1 cellular context compared by ENCODE assay signal in the genomic region with DNA sequence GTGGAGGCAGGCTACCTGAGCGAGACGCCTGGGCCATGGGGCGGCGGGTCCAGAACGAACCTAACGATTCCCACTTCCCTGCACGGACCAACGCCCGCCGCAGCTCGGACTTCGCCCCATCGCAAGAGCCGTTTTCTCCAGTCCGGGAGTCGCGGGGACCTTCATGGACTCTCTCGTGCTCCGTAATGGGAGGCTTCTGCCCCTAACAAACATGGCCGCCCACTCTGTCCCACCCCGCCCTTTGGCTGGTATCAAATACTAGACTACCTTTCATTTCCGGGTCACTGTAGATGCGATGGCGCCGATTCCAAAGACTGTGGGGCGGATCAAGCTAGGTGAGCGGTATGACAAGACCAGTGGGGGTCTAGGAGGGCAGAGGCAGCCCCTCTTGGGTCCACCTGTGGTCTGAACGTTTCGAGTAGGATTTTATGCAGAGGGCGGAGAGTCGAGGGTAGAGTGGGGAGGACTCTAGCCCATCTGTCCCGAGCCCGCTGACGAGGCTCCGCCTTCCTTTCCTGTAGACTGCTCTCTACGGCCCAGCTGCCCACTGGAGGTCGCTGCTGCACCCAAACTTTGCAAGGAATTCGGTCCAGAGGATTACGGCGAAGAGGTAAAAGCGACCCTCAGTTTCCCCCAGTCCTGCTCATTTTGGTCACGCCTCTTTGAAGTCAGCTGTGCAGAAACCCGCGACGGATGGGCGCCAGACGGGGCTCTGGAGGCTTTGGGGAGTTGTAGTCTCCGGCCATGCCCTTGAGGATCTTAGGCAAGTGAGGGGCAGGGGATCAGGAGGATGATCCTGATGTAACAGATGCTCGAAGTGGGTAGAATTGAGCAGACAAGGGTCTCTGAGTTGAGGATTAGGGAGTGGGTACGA.
A peak's percentile ranks its signal among the peaks of the same experiment; 100 is the strongest.
TF ChIP-seq lines count a peak whose summit lies in the region.

A gene with protein sequence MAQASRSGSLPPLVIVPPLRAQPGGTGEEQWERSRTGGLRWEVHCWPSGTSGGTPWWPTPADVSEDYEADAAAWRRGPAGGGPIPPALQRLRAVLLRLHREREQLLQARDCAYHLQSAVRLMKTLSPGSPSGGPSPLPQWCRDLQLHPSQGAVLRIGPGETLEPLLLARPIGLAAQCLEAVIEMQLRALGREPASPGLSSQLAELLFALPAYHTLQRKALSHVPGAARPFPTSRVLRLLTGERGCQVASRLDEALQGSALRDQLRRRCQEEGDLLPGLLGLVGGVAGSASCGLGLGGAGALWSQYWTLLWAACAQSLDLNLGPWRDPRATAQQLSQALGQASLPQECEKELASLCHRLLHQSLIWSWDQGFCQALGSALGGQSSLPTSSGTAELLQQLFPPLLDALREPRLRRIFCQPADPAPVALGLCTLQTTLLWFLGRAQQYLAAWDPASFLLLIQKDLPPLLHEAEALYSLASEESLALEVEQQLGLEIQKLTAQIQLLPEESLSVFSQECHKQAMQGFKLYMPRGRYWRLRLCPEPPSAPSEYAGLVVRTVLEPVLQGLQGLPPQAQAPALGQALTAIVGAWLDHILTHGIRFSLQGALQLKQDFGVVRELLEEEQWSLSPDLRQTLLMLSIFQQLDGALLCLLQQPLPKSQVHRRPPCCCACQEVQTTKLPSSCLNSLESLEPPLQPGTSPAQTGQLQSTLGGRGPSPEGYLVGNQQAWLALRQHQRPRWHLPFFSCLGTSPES (minus strand): TSS at position 198 of the 874 bp plus-strand sequence. CDS start 161 bp downstream, at position 37.
A gene (plus strand): TSS at position 281 of the 874 bp plus-strand sequence. CDS start 15 bp downstream, at position 296.

TF ChIP-seq in GM12878, 131 proteins besides CTCF, POLR2A, EP300 and RAD21 (continued from another document and continues in another):
- TF ChIP-seq, protein P1, sequence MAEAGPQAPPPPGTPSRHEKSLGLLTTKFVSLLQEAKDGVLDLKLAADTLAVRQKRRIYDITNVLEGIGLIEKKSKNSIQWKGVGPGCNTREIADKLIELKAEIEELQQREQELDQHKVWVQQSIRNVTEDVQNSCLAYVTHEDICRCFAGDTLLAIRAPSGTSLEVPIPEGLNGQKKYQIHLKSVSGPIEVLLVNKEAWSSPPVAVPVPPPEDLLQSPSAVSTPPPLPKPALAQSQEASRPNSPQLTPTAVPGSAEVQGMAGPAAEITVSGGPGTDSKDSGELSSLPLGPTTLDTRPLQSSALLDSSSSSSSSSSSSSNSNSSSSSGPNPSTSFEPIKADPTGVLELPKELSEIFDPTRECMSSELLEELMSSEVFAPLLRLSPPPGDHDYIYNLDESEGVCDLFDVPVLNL (IDR thresholded peaks at IDR 0.05; ENCODE audit: low read depth, low read length): peak; percentile 74; the same call in 1 of the 2 replicates
- TF ChIP-seq CHD2 (IDR thresholded peaks at IDR 0.05; ENCODE audit: borderline replicate concordance, low read depth, low read length) (peak; percentile 72; the same call in 1 of the 2 replicates), ZZZ3 (IDR thresholded peaks at IDR 0.05; ENCODE audit: control insufficient read depth, insufficient read length, low read depth) (no peak), DPF2 (IDR thresholded peaks at IDR 0.05) (no peak), GATAD2B (conservative IDR thresholded peaks at IDR 0.05; ENCODE audit: low read depth) (0 out of 2 replicates have a peak, but pooled peaks have one; percentile 43), POLR2AphosphoS2 (IDR thresholded peaks at IDR 0.05; ENCODE audit: low read depth, low read length) (no peak), TBL1XR1 (IDR thresholded peaks at IDR 0.05; ENCODE audit: low read depth, low read length) (no peak), CBX5 (IDR thresholded peaks at IDR 0.05; ENCODE audit: low read depth) (no peak), MEF2B (IDR thresholded peaks at IDR 0.05; ENCODE audit: partially characterized antibody, poor library complexity, severe bottlenecking) (peak; percentile 4), IKZF2 (IDR thresholded peaks at IDR 0.05) (peak; percentile 56 to 61), YBX1 (IDR thresholded peaks at IDR 0.05) (no peak), YY1 (IDR thresholded peaks at IDR 0.05; ENCODE audit: low read depth, low read length) (peak; percentile 99), SMAD5 (IDR thresholded peaks at IDR 0.05; ENCODE audit: low read depth) (peak; percentile 84; the same call in 1 of the 2 replicates), MXI1 (IDR thresholded peaks at IDR 0.05; ENCODE audit: low read depth, low read length) (peak; percentile 6; the same call in 1 of the 2 replicates), NFIC (IDR thresholded peaks at IDR 0.05; ENCODE audit: low read depth, low read length) (no peak), MTA2 (IDR thresholded peaks at IDR 0.05; ENCODE audit: low read depth) (peak; percentile 96), FOXM1 (IDR thresholded peaks at IDR 0.05; ENCODE audit: low read depth, low read length) (no peak), SUPT20H (IDR thresholded peaks at IDR 0.05; ENCODE audit: borderline replicate concordance, control insufficient read depth, low read depth, low read length) (no peak), TCF3 (IDR thresholded peaks at IDR 0.05; ENCODE audit: borderline replicate concordance, insufficient read depth, low read depth, low read length) (0 out of 2 replicates have a peak, but pooled peaks have one; percentile 27), PAX5 (IDR thresholded peaks at IDR 0.05; ENCODE audit: borderline replicate concordance, low read depth, low read length) (no peak), MYC (IDR thresholded peaks at IDR 0.05; ENCODE audit: insufficient read depth, insufficient read length, insufficient replicate concordance, low read length, severe bottlenecking) (no peak), BCL11A (IDR thresholded peaks at IDR 0.05; ENCODE audit: low read depth, low read length) (no peak)
- TF ChIP-seq, protein P2, sequence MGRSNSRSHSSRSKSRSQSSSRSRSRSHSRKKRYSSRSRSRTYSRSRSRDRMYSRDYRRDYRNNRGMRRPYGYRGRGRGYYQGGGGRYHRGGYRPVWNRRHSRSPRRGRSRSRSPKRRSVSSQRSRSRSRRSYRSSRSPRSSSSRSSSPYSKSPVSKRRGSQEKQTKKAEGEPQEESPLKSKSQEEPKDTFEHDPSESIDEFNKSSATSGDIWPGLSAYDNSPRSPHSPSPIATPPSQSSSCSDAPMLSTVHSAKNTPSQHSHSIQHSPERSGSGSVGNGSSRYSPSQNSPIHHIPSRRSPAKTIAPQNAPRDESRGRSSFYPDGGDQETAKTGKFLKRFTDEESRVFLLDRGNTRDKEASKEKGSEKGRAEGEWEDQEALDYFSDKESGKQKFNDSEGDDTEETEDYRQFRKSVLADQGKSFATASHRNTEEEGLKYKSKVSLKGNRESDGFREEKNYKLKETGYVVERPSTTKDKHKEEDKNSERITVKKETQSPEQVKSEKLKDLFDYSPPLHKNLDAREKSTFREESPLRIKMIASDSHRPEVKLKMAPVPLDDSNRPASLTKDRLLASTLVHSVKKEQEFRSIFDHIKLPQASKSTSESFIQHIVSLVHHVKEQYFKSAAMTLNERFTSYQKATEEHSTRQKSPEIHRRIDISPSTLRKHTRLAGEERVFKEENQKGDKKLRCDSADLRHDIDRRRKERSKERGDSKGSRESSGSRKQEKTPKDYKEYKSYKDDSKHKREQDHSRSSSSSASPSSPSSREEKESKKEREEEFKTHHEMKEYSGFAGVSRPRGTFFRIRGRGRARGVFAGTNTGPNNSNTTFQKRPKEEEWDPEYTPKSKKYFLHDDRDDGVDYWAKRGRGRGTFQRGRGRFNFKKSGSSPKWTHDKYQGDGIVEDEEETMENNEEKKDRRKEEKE (IDR thresholded peaks at IDR 0.05): no peak
- TF ChIP-seq, protein P3, sequence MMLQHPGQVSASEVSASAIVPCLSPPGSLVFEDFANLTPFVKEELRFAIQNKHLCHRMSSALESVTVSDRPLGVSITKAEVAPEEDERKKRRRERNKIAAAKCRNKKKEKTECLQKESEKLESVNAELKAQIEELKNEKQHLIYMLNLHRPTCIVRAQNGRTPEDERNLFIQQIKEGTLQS (IDR thresholded peaks at IDR 0.05; ENCODE audit: borderline replicate concordance, extremely low read depth, low read depth, low read length): no peak
- TF ChIP-seq, protein P4, sequence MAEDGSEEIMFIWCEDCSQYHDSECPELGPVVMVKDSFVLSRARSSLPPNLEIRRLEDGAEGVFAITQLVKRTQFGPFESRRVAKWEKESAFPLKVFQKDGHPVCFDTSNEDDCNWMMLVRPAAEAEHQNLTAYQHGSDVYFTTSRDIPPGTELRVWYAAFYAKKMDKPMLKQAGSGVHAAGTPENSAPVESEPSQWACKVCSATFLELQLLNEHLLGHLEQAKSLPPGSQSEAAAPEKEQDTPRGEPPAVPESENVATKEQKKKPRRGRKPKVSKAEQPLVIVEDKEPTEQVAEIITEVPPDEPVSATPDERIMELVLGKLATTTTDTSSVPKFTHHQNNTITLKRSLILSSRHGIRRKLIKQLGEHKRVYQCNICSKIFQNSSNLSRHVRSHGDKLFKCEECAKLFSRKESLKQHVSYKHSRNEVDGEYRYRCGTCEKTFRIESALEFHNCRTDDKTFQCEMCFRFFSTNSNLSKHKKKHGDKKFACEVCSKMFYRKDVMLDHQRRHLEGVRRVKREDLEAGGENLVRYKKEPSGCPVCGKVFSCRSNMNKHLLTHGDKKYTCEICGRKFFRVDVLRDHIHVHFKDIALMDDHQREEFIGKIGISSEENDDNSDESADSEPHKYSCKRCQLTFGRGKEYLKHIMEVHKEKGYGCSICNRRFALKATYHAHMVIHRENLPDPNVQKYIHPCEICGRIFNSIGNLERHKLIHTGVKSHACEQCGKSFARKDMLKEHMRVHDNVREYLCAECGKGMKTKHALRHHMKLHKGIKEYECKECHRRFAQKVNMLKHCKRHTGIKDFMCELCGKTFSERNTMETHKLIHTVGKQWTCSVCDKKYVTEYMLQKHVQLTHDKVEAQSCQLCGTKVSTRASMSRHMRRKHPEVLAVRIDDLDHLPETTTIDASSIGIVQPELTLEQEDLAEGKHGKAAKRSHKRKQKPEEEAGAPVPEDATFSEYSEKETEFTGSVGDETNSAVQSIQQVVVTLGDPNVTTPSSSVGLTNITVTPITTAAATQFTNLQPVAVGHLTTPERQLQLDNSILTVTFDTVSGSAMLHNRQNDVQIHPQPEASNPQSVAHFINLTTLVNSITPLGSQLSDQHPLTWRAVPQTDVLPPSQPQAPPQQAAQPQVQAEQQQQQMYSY (CRISPR knock-in tag; IDR thresholded peaks at IDR 0.05): no peak
- TF ChIP-seq, protein P5, sequence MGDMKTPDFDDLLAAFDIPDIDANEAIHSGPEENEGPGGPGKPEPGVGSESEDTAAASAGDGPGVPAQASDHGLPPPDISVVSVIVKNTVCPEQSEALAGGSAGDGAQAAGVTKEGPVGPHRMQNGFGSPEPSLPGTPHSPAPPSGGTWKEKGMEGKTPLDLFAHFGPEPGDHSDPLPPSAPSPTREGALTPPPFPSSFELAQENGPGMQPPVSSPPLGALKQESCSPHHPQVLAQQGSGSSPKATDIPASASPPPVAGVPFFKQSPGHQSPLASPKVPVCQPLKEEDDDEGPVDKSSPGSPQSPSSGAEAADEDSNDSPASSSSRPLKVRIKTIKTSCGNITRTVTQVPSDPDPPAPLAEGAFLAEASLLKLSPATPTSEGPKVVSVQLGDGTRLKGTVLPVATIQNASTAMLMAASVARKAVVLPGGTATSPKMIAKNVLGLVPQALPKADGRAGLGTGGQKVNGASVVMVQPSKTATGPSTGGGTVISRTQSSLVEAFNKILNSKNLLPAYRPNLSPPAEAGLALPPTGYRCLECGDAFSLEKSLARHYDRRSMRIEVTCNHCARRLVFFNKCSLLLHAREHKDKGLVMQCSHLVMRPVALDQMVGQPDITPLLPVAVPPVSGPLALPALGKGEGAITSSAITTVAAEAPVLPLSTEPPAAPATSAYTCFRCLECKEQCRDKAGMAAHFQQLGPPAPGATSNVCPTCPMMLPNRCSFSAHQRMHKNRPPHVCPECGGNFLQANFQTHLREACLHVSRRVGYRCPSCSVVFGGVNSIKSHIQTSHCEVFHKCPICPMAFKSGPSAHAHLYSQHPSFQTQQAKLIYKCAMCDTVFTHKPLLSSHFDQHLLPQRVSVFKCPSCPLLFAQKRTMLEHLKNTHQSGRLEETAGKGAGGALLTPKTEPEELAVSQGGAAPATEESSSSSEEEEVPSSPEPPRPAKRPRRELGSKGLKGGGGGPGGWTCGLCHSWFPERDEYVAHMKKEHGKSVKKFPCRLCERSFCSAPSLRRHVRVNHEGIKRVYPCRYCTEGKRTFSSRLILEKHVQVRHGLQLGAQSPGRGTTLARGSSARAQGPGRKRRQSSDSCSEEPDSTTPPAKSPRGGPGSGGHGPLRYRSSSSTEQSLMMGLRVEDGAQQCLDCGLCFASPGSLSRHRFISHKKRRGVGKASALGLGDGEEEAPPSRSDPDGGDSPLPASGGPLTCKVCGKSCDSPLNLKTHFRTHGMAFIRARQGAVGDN (IDR thresholded peaks at IDR 0.05): peak; percentile 36; the same call in 1 of the 2 replicates
- TF ChIP-seq, protein P6, sequence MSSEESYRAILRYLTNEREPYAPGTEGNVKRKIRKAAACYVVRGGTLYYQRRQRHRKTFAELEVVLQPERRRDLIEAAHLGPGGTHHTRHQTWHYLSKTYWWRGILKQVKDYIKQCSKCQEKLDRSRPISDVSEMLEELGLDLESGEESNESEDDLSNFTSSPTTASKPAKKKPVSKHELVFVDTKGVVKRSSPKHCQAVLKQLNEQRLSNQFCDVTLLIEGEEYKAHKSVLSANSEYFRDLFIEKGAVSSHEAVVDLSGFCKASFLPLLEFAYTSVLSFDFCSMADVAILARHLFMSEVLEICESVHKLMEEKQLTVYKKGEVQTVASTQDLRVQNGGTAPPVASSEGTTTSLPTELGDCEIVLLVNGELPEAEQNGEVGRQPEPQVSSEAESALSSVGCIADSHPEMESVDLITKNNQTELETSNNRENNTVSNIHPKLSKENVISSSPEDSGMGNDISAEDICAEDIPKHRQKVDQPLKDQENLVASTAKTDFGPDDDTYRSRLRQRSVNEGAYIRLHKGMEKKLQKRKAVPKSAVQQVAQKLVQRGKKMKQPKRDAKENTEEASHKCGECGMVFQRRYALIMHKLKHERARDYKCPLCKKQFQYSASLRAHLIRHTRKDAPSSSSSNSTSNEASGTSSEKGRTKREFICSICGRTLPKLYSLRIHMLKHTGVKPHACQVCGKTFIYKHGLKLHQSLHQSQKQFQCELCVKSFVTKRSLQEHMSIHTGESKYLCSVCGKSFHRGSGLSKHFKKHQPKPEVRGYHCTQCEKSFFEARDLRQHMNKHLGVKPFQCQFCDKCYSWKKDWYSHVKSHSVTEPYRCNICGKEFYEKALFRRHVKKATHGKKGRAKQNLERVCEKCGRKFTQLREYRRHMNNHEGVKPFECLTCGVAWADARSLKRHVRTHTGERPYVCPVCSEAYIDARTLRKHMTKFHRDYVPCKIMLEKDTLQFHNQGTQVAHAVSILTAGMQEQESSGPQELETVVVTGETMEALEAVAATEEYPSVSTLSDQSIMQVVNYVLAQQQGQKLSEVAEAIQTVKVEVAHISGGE (CRISPR knock-in tag; IDR thresholded peaks at IDR 0.05): no peak
- TF ChIP-seq, protein P7, sequence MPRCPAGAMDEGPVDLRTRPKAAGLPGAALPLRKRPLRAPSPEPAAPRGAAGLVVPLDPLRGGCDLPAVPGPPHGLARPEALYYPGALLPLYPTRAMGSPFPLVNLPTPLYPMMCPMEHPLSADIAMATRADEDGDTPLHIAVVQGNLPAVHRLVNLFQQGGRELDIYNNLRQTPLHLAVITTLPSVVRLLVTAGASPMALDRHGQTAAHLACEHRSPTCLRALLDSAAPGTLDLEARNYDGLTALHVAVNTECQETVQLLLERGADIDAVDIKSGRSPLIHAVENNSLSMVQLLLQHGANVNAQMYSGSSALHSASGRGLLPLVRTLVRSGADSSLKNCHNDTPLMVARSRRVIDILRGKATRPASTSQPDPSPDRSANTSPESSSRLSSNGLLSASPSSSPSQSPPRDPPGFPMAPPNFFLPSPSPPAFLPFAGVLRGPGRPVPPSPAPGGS (IDR thresholded peaks at IDR 0.05; ENCODE audit: borderline replicate concordance, insufficient read depth, low read depth, low read length, poor library complexity, severe bottlenecking): no peak
